22 cellular contexts compared by ENCODE assay signal in the genomic region with DNA sequence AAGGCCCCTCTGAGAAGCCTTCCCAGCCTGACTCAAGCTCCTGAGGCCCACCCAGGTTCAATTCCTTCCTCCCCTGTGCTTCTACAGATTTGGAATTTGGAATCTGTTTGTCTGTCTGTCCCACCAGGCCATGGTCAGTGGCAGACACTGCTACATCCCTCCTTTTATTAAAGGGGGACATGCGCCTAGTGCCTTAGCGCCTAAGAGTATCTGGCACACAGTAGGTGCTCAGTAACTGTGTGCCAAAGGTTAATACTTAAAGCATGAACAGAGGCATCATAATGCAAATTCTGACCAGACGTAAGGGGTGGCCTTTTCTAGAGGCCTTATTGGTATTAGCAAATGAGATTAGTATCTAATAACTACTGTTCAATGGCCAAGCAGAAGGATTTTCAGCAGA.
"Had no signal": no experiment of that assay in that cellular context is flagged by ENCODE, and none has a peak within 500 bp of the region (broad histone marks: within the 10 kb centered on the region; RNA-seq: fewer than 3 reads in every experiment).

No MANE protein-coding gene starts in this region.

- DNase-seq: activated CD4-positive, alpha-beta T cell treated with anti-CD3 and anti-CD28 coated beads for 4 hours; activated effector memory CD4-positive, alpha-beta T cell treated with Interleukin-2 at 50 U/mL for 16 hours; amniotic stem cell; body of pancreas; islet precursor cell; mucosa of descending colon; naive thymus-derived CD4-positive, alpha-beta T cell; nucleus accumbens; posterior cingulate gyrus; retina; SHP77 treated with DMSO at 0.1 percent for 48 hours; small intestine; stimulated activated CD4-positive, alpha-beta T cell treated with anti-CD3 and anti-CD28 coated beads, Interleukin-4, amount 100 ng/mL, for 4 hours; stimulated activated CD8-positive, alpha-beta memory T cell treated with anti-CD3 and anti-CD28 coated beads, Interleukin-4, amount 100 ng/mL, for 48 hours; T-helper 1 cell; WERI-Rb-1 had no signal

- ATAC-seq: activated naive CD4-positive, alpha-beta T cell treated with anti-CD3 and anti-CD28 coated beads, Interleukin-2, amount 50 U/mL, for 72 hours; body of pancreas; gastroesophageal sphincter; naive thymus-derived CD4-positive, alpha-beta T cell; SK-N-SH treated with all-trans-retinoic acid at 6 μM for 48 hours had no signal

- H3K79me2 ChIP-seq: hepatocyte had no signal

- H3K4me3 Mint-ChIP-seq: central memory CD8-positive, alpha-beta T cell; naive thymus-derived CD4-positive, alpha-beta T cell; stimulated activated naive CD8-positive, alpha-beta T cell treated with anti-CD3 and anti-CD28 coated beads, Interleukin-15, Interleukin-2, amounts not matched to agents 100 ng/mL and 50 ng/mL, for 24 hours had no signal

- H3K4me2 ChIP-seq: hepatocyte had no signal

- H3K27me3 Mint-ChIP-seq: stimulated activated naive CD8-positive, alpha-beta T cell treated with anti-CD3 and anti-CD28 coated beads, Interleukin-15, Interleukin-2, amounts not matched to agents 100 ng/mL and 50 ng/mL, for 24 hours had no signal

- FAIRE-seq: small intestine had no signal

- H3K27me3 ChIP-seq: body of pancreas, gastroesophageal sphincter, hepatocyte had no signal

- H2AFZ ChIP-seq: hepatocyte had no signal

- H3K4me1 Mint-ChIP-seq: central memory CD8-positive, alpha-beta T cell had no signal

- H3K9me3 ChIP-seq: body of pancreas had no signal

- H3K27ac Mint-ChIP-seq: stimulated activated naive CD8-positive, alpha-beta T cell treated with anti-CD3 and anti-CD28 coated beads, Interleukin-15, Interleukin-2, amounts not matched to agents 100 ng/mL and 50 ng/mL, for 24 hours had no signal

- H3K36me3 ChIP-seq: WERI-Rb-1 had no signal

- H3K27ac ChIP-seq: WERI-Rb-1 had no signal

- H3K4me3 ChIP-seq: body of pancreas, gastroesophageal sphincter, hepatocyte, mucosa of descending colon had no signal
